ENCODE assay signal across 21 cellular contexts in the genomic region with DNA sequence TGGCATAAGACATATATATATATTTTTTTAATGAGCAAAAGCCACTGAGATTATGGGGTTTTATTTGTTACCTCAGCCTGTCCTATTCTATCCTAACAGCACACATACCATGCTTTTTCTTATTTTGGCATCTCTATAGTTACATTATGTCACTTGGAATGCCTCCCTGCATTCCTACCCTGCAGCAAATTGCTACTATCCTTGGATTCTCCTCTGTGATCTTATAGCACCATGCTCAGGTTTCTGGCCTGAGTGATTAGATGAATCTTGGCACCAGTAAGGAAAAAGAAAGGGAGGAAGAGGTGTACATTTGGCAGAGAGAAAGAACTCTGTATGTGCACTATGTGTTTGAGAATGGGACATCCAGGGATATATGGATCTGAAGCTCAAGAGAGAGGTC.
"Had no signal": no experiment of that assay in that cellular context is flagged by ENCODE, and none has a peak within 500 bp of the region (broad histone marks: within the 10 kb centered on the region; RNA-seq: fewer than 3 reads in every experiment).

No MANE protein-coding gene starts in this region.

- H3K27ac ChIP-seq: colonic mucosa, esophagus muscularis mucosa, gastroesophageal sphincter, heart left ventricle, sigmoid colon had no signal

- H3K27me3 ChIP-seq: colonic mucosa, dorsolateral prefrontal cortex, esophagus muscularis mucosa, gastroesophageal sphincter, heart left ventricle, sigmoid colon had no signal

- H3K4me1 ChIP-seq: colonic mucosa had no signal

- H3K4me3 ChIP-seq: colonic mucosa, dorsolateral prefrontal cortex, esophagus muscularis mucosa, gastroesophageal sphincter, heart left ventricle, sigmoid colon had no signal

- H3K9me3 ChIP-seq: colonic mucosa, esophagus muscularis mucosa, gastroesophageal sphincter, heart left ventricle, sigmoid colon had no signal

- H3K36me3 ChIP-seq: colonic mucosa, esophagus muscularis mucosa, gastroesophageal sphincter, heart left ventricle, sigmoid colon had no signal

- DNase-seq: activated B cell treated with CpG ODN at 0.5 μM for 24 hours; activated CD4-positive, alpha-beta T cell treated with anti-CD3 and anti-CD28 coated beads for 36 hours; activated CD4-positive, alpha-beta T cell treated with anti-CD3 and anti-CD28 coated beads, Interleukin-2, amount 50 U/mL, for 48 hours; activated naive CD4-positive, alpha-beta T cell treated with Interleukin-2 at 50 U/mL for 16 hours; activated naive CD8-positive, alpha-beta T cell treated with anti-CD3 and anti-CD28 coated beads for 36 hours; activated T-cell treated with anti-CD3 and anti-CD28 coated beads, Interleukin-2, amount 50 U/mL, for 48 hours; colonic mucosa; dorsolateral prefrontal cortex; effector memory CD8-positive, alpha-beta T cell; heart left ventricle; left colon; mesenchymal stem cell; naive B cell; posterior cingulate gyrus; sigmoid colon; stimulated activated CD4-positive, alpha-beta T cell treated with anti-CD3 and anti-CD28 coated beads, Interleukin-2, amount 100 ng/mL, for 48 hours; stimulated activated CD8-positive, alpha-beta memory T cell treated with anti-CD3 and anti-CD28 coated beads, Interleukin-4, amount 100 ng/mL, for 48 hours; stimulated activated naive CD4-positive, alpha-beta T cell; T-helper 9 cell had no signal
